22 cellular contexts compared by ENCODE assay signal in genomic region chr15:57573151-57573550, GRCh38. TPM values are rescaled to one million over a fixed set of nuclear protein-coding genes. Genes with fewer than 3 reads are reported as not detected.
"Had no signal": no experiment of that assay in that cellular context is flagged by ENCODE, and none has a peak within 500 bp of the region (broad histone marks: within the 10 kb centered on the region; RNA-seq: fewer than 3 reads in every experiment).

No MANE protein-coding gene starts in this region.

- H3K27ac ChIP-seq: SJSA1 had no signal

- DNase-seq: IMR-90, Karpas-422, KG1, MG63, NCI-H1092, NCI-H1105 treated with DMSO at 0.1 percent for 48 hours, NCI-H1417 treated with DMSO at 0.1 percent for 48 hours, NCI-H187, NCI-H2029, NCI-H2081 treated with DMSO at 0.1 percent for 48 hours, NCI-H2171, NCI-H226, NCI-H446, NCI-H510A, NCI-H524 treated with DMSO at 0.1 percent for 48 hours, NCI-H69, NCI-H774, Right ventricle myocardium superior, RPMI8226, SIG-M5 had no signal

- H3K4me3 ChIP-seq: MG63, SJSA1 had no signal

- ATAC-seq: HepG2 had no signal

- H3K9me3 ChIP-seq: MG63, SJSA1 had no signal

- H3K36me3 ChIP-seq: MG63, SJSA1 had no signal

RNA-seq across cellular contexts. Expression of gene MYZAP, which starts 18.6 kb away (rescaled TPM):
- total RNA-seq: HepG2, IMR-90, SJSA1 had no signal
- polyA plus RNA-seq: HepG2, IMR-90 had no signal
